In the genomic region with DNA sequence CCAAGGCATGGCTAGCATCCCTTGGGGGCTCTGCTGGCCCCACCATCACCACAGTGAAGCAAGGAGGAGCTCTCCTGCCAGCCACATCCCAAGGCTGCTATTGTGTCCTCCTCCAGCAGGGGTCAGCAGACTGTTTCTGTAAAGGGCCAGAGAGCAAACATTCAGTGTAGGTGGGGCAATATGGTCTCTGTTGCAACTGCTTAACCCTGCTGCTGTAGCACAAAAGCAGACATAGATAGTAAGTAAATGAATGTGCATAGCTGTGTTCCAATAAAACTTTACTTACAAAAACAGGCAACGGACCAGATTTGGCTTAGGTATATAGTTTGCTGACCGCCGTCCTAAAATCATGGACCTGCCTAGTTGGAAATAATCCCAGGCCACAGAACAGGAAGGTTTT, we compare ENCODE assay signal across 8 cellular contexts. TPM values are rescaled to one million over a fixed set of nuclear protein-coding genes. Genes with fewer than 3 reads are reported as not detected.
DNase-seq lines count a peak whose midpoint lies in the region; ATAC-seq, FAIRE-seq and TF ChIP-seq lines count a peak whose summit lies in the region.

No MANE protein-coding gene starts in this region.

- DNase-seq in GM04503 (ENCODE audit: low read depth) (peak; percentile 37), NCI-H2227 (lab: John Stamatoyannopoulos, UW; ENCODE audit: unreplicated experiment) (peak; percentile 78), WERI-Rb-1 (peak; percentile 94), bronchial epithelial cell (ENCODE audit: low read depth) (peak; percentile 82), left lobe of liver (ENCODE audit: low spot score) (peak; percentile 83)
- DNase-seq in stimulated activated CD4-positive, alpha-beta T cell treated with anti-CD3 and anti-CD28 coated beads, Interleukin-4, amount 100 ng/mL, for 4 hours: peak; percentile 60 to 63

- no peaks in the 10 kb centered on the region for H3K9me3 ChIP-seq in WERI-Rb-1 (ENCODE audit: severe bottlenecking)

- no peaks in the 10 kb centered on the region for H3K27me3 ChIP-seq in WERI-Rb-1 (ENCODE audit: insufficient read depth, low read depth, severe bottlenecking)
- no peaks in the 10 kb centered on the region for H3K27me3 ChIP-seq in bronchial epithelial cell (ENCODE audit: control insufficient read depth, insufficient read depth, low read length)

- H3K4me3 ChIP-seq in WERI-Rb-1 (ENCODE audit: low read depth, low read length) (no peak overlapping the region), bronchial epithelial cell (ENCODE audit: low read depth, low read length) (no peak overlapping the region)

- FAIRE-seq in bronchial epithelial cell (lab: Jason Lieb, UNC): peak; percentile 73

- H3K36me3 ChIP-seq in WERI-Rb-1 (no peaks in the 10 kb centered on the region), bronchial epithelial cell (ENCODE audit: control insufficient read depth, insufficient read depth, low read length) (no peaks in the 10 kb centered on the region)

- TF ChIP-seq CTCF in WERI-Rb-1 (IDR thresholded peaks at IDR 0.05; ENCODE audit: low read depth, low read length) (peak; percentile 97), bronchial epithelial cell (IDR thresholded peaks at IDR 0.05; ENCODE audit: insufficient read depth, low read length, severe bottlenecking) (peak; percentile 98)

- H3K27ac ChIP-seq in WERI-Rb-1: peak overlapping the region; percentile 7; the same call in 1 of the 2 replicates

- peak; percentile 66 for ATAC-seq in HG02943 (IDR thresholded peaks at IDR 0.05; ENCODE audit: low read depth, unreplicated experiment)
- peak; percentile 94 for ATAC-seq in left lobe of liver
- ATAC-seq in GM21737 (IDR thresholded peaks at IDR 0.05; ENCODE audit: unreplicated experiment): no peak

RNA-seq across cellular contexts. Expression of a gene that starts 36.4 kb away (rescaled TPM):
- total RNA-seq in bronchial epithelial cell (under 0.01 and 1.2 TPM in 2 replicates), left lobe of liver (1.2 TPM)

Comparison
In these comparisons a context has a peak if more than half of its experiments do, and no peak if none do; other contexts are left out.
1. DNase-seq: peak in every context shown above with its lines; median percentile 94 in WERI-Rb-1; 83 in left lobe of liver; 82 in bronchial epithelial cell; 78 in NCI-H2227; 62 in stimulated activated CD4-positive, alpha-beta T cell treated with anti-CD3 and anti-CD28 coated beads, Interleukin-4, amount 100 ng/mL, for 4 hours; 37 in GM04503.